10 cellular contexts compared by ENCODE assay signal in the genomic region with DNA sequence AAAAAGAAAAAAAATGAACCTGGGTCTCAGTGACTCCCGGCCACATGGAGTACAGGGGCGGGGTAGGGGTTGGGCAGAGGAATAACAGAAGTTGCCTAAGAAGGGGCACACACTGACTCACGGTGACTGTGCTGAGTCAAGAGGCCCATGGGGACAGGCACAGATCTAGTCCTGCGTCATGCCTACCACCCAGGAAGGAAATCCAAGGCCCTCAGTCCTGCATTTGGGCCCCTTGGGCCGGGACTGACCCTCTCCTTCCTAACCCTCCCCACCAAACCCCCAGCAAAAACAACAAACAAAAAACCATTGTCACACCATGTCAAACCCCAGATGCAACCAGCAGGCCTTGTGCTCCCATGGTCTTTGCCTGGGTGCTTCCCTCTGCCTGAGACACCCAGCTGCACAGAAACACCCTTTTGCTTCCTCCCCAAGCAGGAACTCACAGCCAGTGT. TPM values are rescaled to one million over a fixed set of nuclear protein-coding genes. Genes with fewer than 3 reads are reported as not detected.
DNase-seq lines count a peak whose midpoint lies in the region; ATAC-seq lines count a peak whose summit lies in the region.
"Had no signal": no experiment of that assay in that cellular context is flagged by ENCODE, and none has a peak within 500 bp of the region (broad histone marks: within the 10 kb centered on the region; RNA-seq: fewer than 3 reads in every experiment).

No MANE protein-coding gene starts in this region.

- H3K27ac Mint-ChIP-seq in T-helper 17 cell: no peak overlapping the region
- no peak overlapping the region for H3K27ac Mint-ChIP-seq in stimulated activated memory B cell treated with anti-CD40 and anti-IgM and Interleukin-4, amounts not matched to agents 10 μg/mL and 1 μg/mL and 100 μg/mL, for 72 hours

- H3K9me3 Mint-ChIP-seq in stimulated activated memory B cell treated with anti-CD40 and anti-IgM and Interleukin-4, amounts not matched to agents 10 μg/mL and 1 μg/mL and 100 μg/mL, for 72 hours: no peaks in the 10 kb centered on the region

- ATAC-seq in T-helper 17 cell: peak; percentile 47
- ATAC-seq in Right ventricle myocardium inferior: peak; percentile 83
- peak; percentile 64 for ATAC-seq in stimulated activated memory B cell treated with anti-CD40 and anti-IgM and Interleukin-4, amounts not matched to agents 10 μg/mL and 1 μg/mL and 100 μg/mL, for 72 hours
- no peak for ATAC-seq in HG02588 (IDR thresholded peaks at IDR 0.05; ENCODE audit: unreplicated experiment)
- ATAC-seq in HG02642 (IDR thresholded peaks at IDR 0.05; ENCODE audit: poor library complexity, unreplicated experiment): no peak

- H3K36me3 Mint-ChIP-seq in T-helper 17 cell (ENCODE audit: low read depth): no peaks in the 10 kb centered on the region
- H3K36me3 Mint-ChIP-seq in stimulated activated memory B cell treated with anti-CD40 and anti-IgM and Interleukin-4, amounts not matched to agents 10 μg/mL and 1 μg/mL and 100 μg/mL, for 72 hours: no peaks in the 10 kb centered on the region

- no peak overlapping the region for H3K4me3 Mint-ChIP-seq in T-helper 17 cell
- no peak overlapping the region for H3K4me3 Mint-ChIP-seq in stimulated activated memory B cell treated with anti-CD40 and anti-IgM and Interleukin-4, amounts not matched to agents 10 μg/mL and 1 μg/mL and 100 μg/mL, for 72 hours

- peak; percentile 74 for DNase-seq in HCEC 1CT
- DNase-seq in T-helper 17 cell: no peak
- peak; percentile 79 for DNase-seq in Right ventricle myocardium inferior (ENCODE audit: missing footprints)
- DNase-seq in NCI-H345 (lab: John Stamatoyannopoulos, UW): no peak
- DNase-seq in NCI-H446 (lab: John Stamatoyannopoulos, UW): no peak
- DNase-seq: activated CD4-positive, alpha-beta T cell treated with anti-CD3 and anti-CD28 coated beads, Interleukin-2, amount 50 U/mL, for 1 hour; NCI-H2081 had no signal

- H3K9me3 ChIP-seq in T-helper 17 cell (ENCODE audit: control insufficient read depth, low read length, poor library complexity, severe bottlenecking): no peaks in the 10 kb centered on the region

- intact Hi-C loops in Right ventricle myocardium inferior (cut with DNase I): no loop called here

- H3K4me1 Mint-ChIP-seq in T-helper 17 cell: peaks cover 4% of the 10 kb centered on the region
- no peaks in the 10 kb centered on the region for H3K4me1 Mint-ChIP-seq in stimulated activated memory B cell treated with anti-CD40 and anti-IgM and Interleukin-4, amounts not matched to agents 10 μg/mL and 1 μg/mL and 100 μg/mL, for 72 hours

- peaks cover 12% of the 10 kb centered on the region for H3K27me3 Mint-ChIP-seq in T-helper 17 cell
- H3K27me3 Mint-ChIP-seq in stimulated activated memory B cell treated with anti-CD40 and anti-IgM and Interleukin-4, amounts not matched to agents 10 μg/mL and 1 μg/mL and 100 μg/mL, for 72 hours: peaks cover 14% of the 10 kb centered on the region

RNA-seq across cellular contexts. Expression of a gene that starts 9.6 kb away (rescaled TPM):
- total RNA-seq in T-helper 17 cell (under 1 TPM; 0.05 to 0.18 TPM), Right ventricle myocardium inferior (28.5 TPM)

RNA-seq across cellular contexts. Expression of a gene that starts 21.9 kb away (rescaled TPM):
- total RNA-seq in T-helper 17 cell (not detected), Right ventricle myocardium inferior (0.14 TPM)

Comparison
In these comparisons a context has a peak if more than half of its experiments do, and no peak if none do; other contexts are left out.
1. DNase-seq: peak in HCEC 1CT (single experiment) and Right ventricle myocardium inferior (single experiment); none in T-helper 17 cell (0 of 3), NCI-H345 (single experiment) and NCI-H446 (0 of 2).
2. ATAC-seq: peak in T-helper 17 cell (single experiment), Right ventricle myocardium inferior (single experiment) and stimulated activated memory B cell treated with anti-CD40 and anti-IgM and Interleukin-4, amounts not matched to agents 10 μg/mL and 1 μg/mL and 100 μg/mL, for 72 hours (single experiment); none in HG02588 (single experiment) and HG02642 (single experiment).
3. RNA of a gene that starts 9.6 kb away (total RNA-seq): 28.5 TPM in Right ventricle myocardium inferior (single experiment); 0.05 to 0.18 TPM in T-helper 17 cell; every median in the first group is over 10 times any median in the second.